In genomic region chr11:73875840-73876239, GRCh38 we compare ENCODE assay signal across 1 cellular context.
TF ChIP-seq lines count a peak whose summit lies in the region.

No MANE protein-coding gene starts in this region.

TF ChIP-seq in K562, 482 proteins besides CTCF, POLR2A, EP300 and RAD21 (continued from another document):
- TF ChIP-seq RERE (CRISPR knock-in tag; IDR thresholded peaks at IDR 0.05; ENCODE audit: borderline replicate concordance): no peak
